Comparison of ENCODE assay signal across 33 cellular contexts in genomic region chr12:93962336-93962735, GRCh38.
"Had no signal": no experiment of that assay in that cellular context is flagged by ENCODE, and none has a peak within 500 bp of the region (broad histone marks: within the 10 kb centered on the region; RNA-seq: fewer than 3 reads in every experiment).

No MANE protein-coding gene starts in this region.

- DNase-seq: Karpas-422, Kasumi-1, MG63, MM.1S, NCI-H1048, NCI-H1092, NCI-H1092 treated with DMSO at 0.1 percent for 48 hours, NCI-H1105, NCI-H1105 treated with DMSO at 0.1 percent for 48 hours, NCI-H1417, NCI-H1417 treated with DMSO at 0.1 percent for 48 hours, NCI-H1436, NCI-H1436 treated with DMSO at 0.1 percent for 48 hours, NCI-H146, NCI-H1694, NCI-H1694 treated with DMSO at 0.1 percent for 48 hours, NCI-H187, NCI-H187 treated with DMSO at 0.1 percent for 48 hours, NCI-H1930, NCI-H2029, NCI-H2029 treated with DMSO at 0.1 percent for 48 hours, NCI-H2081, NCI-H2081 treated with DMSO at 0.1 percent for 48 hours, NCI-H2107, NCI-H2171, NCI-H2171 treated with DMSO at 0.1 percent for 48 hours, NCI-H2227 treated with DMSO at 0.1 percent for 48 hours, NCI-H226, NCI-H345, NCI-H446, NCI-H446 treated with DMSO at 0.1 percent for 48 hours, NCI-H510A, NCI-H510A treated with DMSO at 0.1 percent for 48 hours had no signal

- H3K27me3 ChIP-seq: MG63 had no signal

- H3K36me3 ChIP-seq: MG63 had no signal

- H3K4me3 ChIP-seq: MG63 had no signal
